Comparison of ENCODE assay signal across 1 cellular context in genomic region chr1:170562644-170563338, GRCh38.
TF ChIP-seq lines count a peak whose summit lies in the region.

No MANE protein-coding gene starts in this region.

TF ChIP-seq in H1, 55 proteins besides CTCF, POLR2A, EP300 and RAD21 (continued from another document):
- no peak for TF ChIP-seq SAP30 (IDR thresholded peaks at IDR 0.05; ENCODE audit: insufficient read depth, insufficient replicate concordance, low read length)
